In genomic region chr1:150159550-150159949, GRCh38 we compare ENCODE assay signal across 9 cellular contexts. TPM values are rescaled to one million over a fixed set of nuclear protein-coding genes. Genes with fewer than 3 reads are reported as not detected.
DNase-seq lines count a peak whose midpoint lies in the region; ATAC-seq, FAIRE-seq and TF ChIP-seq lines count a peak whose summit lies in the region.
"Had no signal": no experiment of that assay in that cellular context is flagged by ENCODE, and none has a peak within 500 bp of the region (broad histone marks: within the 10 kb centered on the region; RNA-seq: fewer than 3 reads in every experiment).

No MANE protein-coding gene starts in this region.

- H2BK5ac ChIP-seq in trophoblast cell (ENCODE audit: low read depth, low read length, poor library complexity): no peak overlapping the region

- WGBS in smooth muscle cell (ENCODE audit: low lambda C conversion rate): 93% methylated on average over 8 of the region's 8 CpGs
- no CpG with 5 or more reads among the region's 8 CpGs for WGBS in trophoblast cell (ENCODE audit: extremely low coverage, insufficient coverage, insufficient read length)

- no peak for DNase-seq in GM18507 (ENCODE audit: extremely low spot score, insufficient read length, low read depth)
- no peak for DNase-seq in fibroblast of lung (ENCODE audit: low read depth in 2 of 2)
- no peak for DNase-seq in smooth muscle cell (lab: John Stamatoyannopoulos, UW; ENCODE audit: unreplicated experiment)
- no peak for DNase-seq in trophoblast cell
- DNase-seq in SHP77 treated with DMSO at 0.1 percent for 48 hours (lab: John Stamatoyannopoulos, UW): no peak
- DNase-seq in NCI-H2196 (lab: John Stamatoyannopoulos, UW; ENCODE audit: unreplicated experiment): no peak
- DNase-seq: NCI-H2171 had no signal

- H2AK5ac ChIP-seq in trophoblast cell (ENCODE audit: low read length): no peak overlapping the region

- H2AFZ ChIP-seq in OCI-LY3 (ENCODE audit: low read depth, low read length): no peak overlapping the region
- no peak overlapping the region for H2AFZ ChIP-seq in fibroblast of lung (ENCODE audit: low read length)
- no peak overlapping the region for H2AFZ ChIP-seq in smooth muscle cell (ENCODE audit: low read depth)
- no peak overlapping the region for H2AFZ ChIP-seq in trophoblast cell (ENCODE audit: insufficient read depth, low read length, poor library complexity)

- H3K79me2 ChIP-seq in OCI-LY3 (ENCODE audit: low read length): peaks cover 47% of the 10 kb centered on the region
- peaks cover 15% of the 10 kb centered on the region for H3K79me2 ChIP-seq in fibroblast of lung (ENCODE audit: control insufficient read depth, insufficient read depth, low read length)
- peaks cover 6% of the 10 kb centered on the region for H3K79me2 ChIP-seq in smooth muscle cell (ENCODE audit: low read depth)
- peaks cover 2% of the 10 kb centered on the region for H3K79me2 ChIP-seq in trophoblast cell (ENCODE audit: control insufficient read depth, insufficient read depth, low read length, poor library complexity)

- no peak overlapping the region for H3K4ac ChIP-seq in trophoblast cell (ENCODE audit: low read depth, low read length)

- ATAC-seq in GM18498 (IDR thresholded peaks at IDR 0.05; ENCODE audit: unreplicated experiment): no peak

- no peak overlapping the region for H2BK12ac ChIP-seq in trophoblast cell (ENCODE audit: low read length)

- peaks cover 3% of the 10 kb centered on the region; the same call in 1 of the 2 replicates for H4K20me1 ChIP-seq in OCI-LY3 (ENCODE audit: insufficient read depth, low read length)
- H4K20me1 ChIP-seq in fibroblast of lung (ENCODE audit: control insufficient read depth, extremely low read depth, insufficient read depth, low read length): no peaks in the 10 kb centered on the region
- H4K20me1 ChIP-seq in smooth muscle cell (ENCODE audit: low read depth): no peaks in the 10 kb centered on the region

- no peak overlapping the region for H4K12ac ChIP-seq in trophoblast cell (ENCODE audit: low read depth, low read length)

- peak; percentile 74 for FAIRE-seq in GM18507 (lab: Jason Lieb, UNC)

- H3F3A ChIP-seq in smooth muscle cell (ENCODE audit: low read depth): peaks cover 21% of the 10 kb centered on the region

- H4K8ac ChIP-seq in trophoblast cell (ENCODE audit: low read depth, low read length): no peak overlapping the region

- H2BK120ac ChIP-seq in trophoblast cell (ENCODE audit: insufficient read depth, low read length, poor library complexity): no peak overlapping the region

- H3K9ac ChIP-seq in OCI-LY3 (ENCODE audit: low read length) (peak overlapping the region; percentile 86), fibroblast of lung (ENCODE audit: insufficient read depth, low read length) (no peak overlapping the region), smooth muscle cell (ENCODE audit: low read depth) (no peak overlapping the region), trophoblast cell (ENCODE audit: low read length) (no peak overlapping the region)

- H3K9me3 ChIP-seq in OCI-LY3 (ENCODE audit: insufficient read depth, low read length) (no peaks in the 10 kb centered on the region), fibroblast of lung (ENCODE audit: control insufficient read depth, insufficient read depth, low read depth, low read length) (no peaks in the 10 kb centered on the region), smooth muscle cell (replicated peaks; ENCODE audit: low read depth) (no peaks in the 10 kb centered on the region), trophoblast cell (ENCODE audit: insufficient read depth, low read depth, low read length) (no peaks in the 10 kb centered on the region)

- H3K27ac ChIP-seq in OCI-LY3 (ENCODE audit: low read length) (peak overlapping the region; percentile 94), fibroblast of lung (ENCODE audit: insufficient read depth, low read length) (peak overlapping the region; percentile 70), smooth muscle cell (ENCODE audit: low read depth) (peak overlapping the region; percentile 18), trophoblast cell (ENCODE audit: low read depth, low read length) (no peak overlapping the region)

- no peaks in the 10 kb centered on the region for H3K27me3 ChIP-seq in OCI-LY3 (ENCODE audit: low read depth, low read length)
- H3K27me3 ChIP-seq in fibroblast of lung (ENCODE audit: control insufficient read depth, insufficient read depth, low read length): no peaks in the 10 kb centered on the region
- no peaks in the 10 kb centered on the region for H3K27me3 ChIP-seq in smooth muscle cell (ENCODE audit: low read depth)
- H3K27me3 ChIP-seq in trophoblast cell (ENCODE audit: insufficient read depth, low read length): no peaks in the 10 kb centered on the region

- peaks cover 66% of the 10 kb centered on the region for H3K36me3 ChIP-seq in OCI-LY3 (replicated peaks; ENCODE audit: low read depth, low read length)
- peaks cover 34% of the 10 kb centered on the region for H3K36me3 ChIP-seq in fibroblast of lung (ENCODE audit: control insufficient read depth, insufficient read depth, low read length)
- peaks cover 10% of the 10 kb centered on the region for H3K36me3 ChIP-seq in smooth muscle cell (ENCODE audit: low read depth)
- H3K36me3 ChIP-seq in trophoblast cell (ENCODE audit: control insufficient read depth in 1 of 2, insufficient read depth in 2 of 2, low read length in 2 of 2): peaks cover 37 to 51% of the 10 kb centered on the region in 2 experiments

- H3K18ac ChIP-seq in trophoblast cell (ENCODE audit: low read length): no peak overlapping the region

- H3K79me1 ChIP-seq in trophoblast cell (ENCODE audit: low read length): peaks cover 17% of the 10 kb centered on the region

- H3K4me3 ChIP-seq in OCI-LY3 (ENCODE audit: low read length): peak overlapping the region; percentile 72
- no peak overlapping the region for H3K4me3 ChIP-seq in fibroblast of lung (replicated peaks in 1 of 4; ENCODE audit: control extremely low read depth in 1 of 4, insufficient read depth in 1 of 4, low read depth in 3 of 4, low read length in 4 of 4)
- no peak overlapping the region for H3K4me3 ChIP-seq in smooth muscle cell
- no peak overlapping the region for H3K4me3 ChIP-seq in trophoblast cell (ENCODE audit: low read depth, low read length)

- TF ChIP-seq CTCF in OCI-LY3 (IDR thresholded peaks at IDR 0.05; ENCODE audit: low read depth, low read length) (no peak), fibroblast of lung (conservative IDR thresholded peaks at IDR 0.05 in 1 of 2, IDR thresholded peaks at IDR 0.05 in 1 of 2; ENCODE audit: low read depth in 1 of 2, low read length in 2 of 2) (no peak), smooth muscle cell (IDR thresholded peaks at IDR 0.05; ENCODE audit: borderline replicate concordance, insufficient read depth, poor library complexity, severe bottlenecking) (no peak)

- peaks cover 73% of the 10 kb centered on the region for H3K4me1 ChIP-seq in OCI-LY3 (ENCODE audit: low read length)
- H3K4me1 ChIP-seq in fibroblast of lung (ENCODE audit: control insufficient read depth, extremely low read depth, insufficient read depth, low read length): peaks cover 35% of the 10 kb centered on the region
- peaks cover 24% of the 10 kb centered on the region for H3K4me1 ChIP-seq in smooth muscle cell (ENCODE audit: low read depth)
- H3K4me1 ChIP-seq in trophoblast cell (ENCODE audit: control insufficient read depth in 1 of 2, insufficient read depth in 2 of 2, low read length in 2 of 2): peaks cover 24 to 28% of the 10 kb centered on the region in 2 experiments

- H3K23ac ChIP-seq in trophoblast cell (ENCODE audit: low read length): no peak overlapping the region

- H3K4me2 ChIP-seq in OCI-LY3 (ENCODE audit: low read length) (peak overlapping the region; percentile 96), fibroblast of lung (ENCODE audit: extremely low read depth, insufficient read depth, low read length) (no peak overlapping the region), smooth muscle cell (no peak overlapping the region), trophoblast cell (ENCODE audit: low read length) (no peak overlapping the region)

- H4K91ac ChIP-seq in trophoblast cell (ENCODE audit: low read depth, low read length): no peak overlapping the region

- H3K14ac ChIP-seq in trophoblast cell (ENCODE audit: low read length): no peak overlapping the region

RNA-seq across cellular contexts. Expression of gene PLEKHO1, which starts 9.8 kb away (rescaled TPM):
- 55.0 and 65.6 TPM in 2 replicates for total RNA-seq in fibroblast of lung
- 35.1 and 48.3 TPM in 2 replicates for polyA plus RNA-seq in fibroblast of lung
- 46.3 and 57.0 TPM in 2 replicates for polyA plus RNA-seq in fibroblast of lung (2012)
- 56.6 and 66.9 TPM in 2 replicates for polyA minus RNA-seq in fibroblast of lung (ENCODE audit: low replicate concordance)
- total RNA-seq in smooth muscle cell: 44.1 and 48.5 TPM in 2 replicates
- 75.5 and 81.0 TPM in 2 replicates for polyA plus RNA-seq in smooth muscle cell
- polyA plus RNA-seq in trophoblast cell (2013): 40.7 and 41.3 TPM in 2 replicates
